ENCODE assay signal across 1 cellular context in the genomic region with DNA sequence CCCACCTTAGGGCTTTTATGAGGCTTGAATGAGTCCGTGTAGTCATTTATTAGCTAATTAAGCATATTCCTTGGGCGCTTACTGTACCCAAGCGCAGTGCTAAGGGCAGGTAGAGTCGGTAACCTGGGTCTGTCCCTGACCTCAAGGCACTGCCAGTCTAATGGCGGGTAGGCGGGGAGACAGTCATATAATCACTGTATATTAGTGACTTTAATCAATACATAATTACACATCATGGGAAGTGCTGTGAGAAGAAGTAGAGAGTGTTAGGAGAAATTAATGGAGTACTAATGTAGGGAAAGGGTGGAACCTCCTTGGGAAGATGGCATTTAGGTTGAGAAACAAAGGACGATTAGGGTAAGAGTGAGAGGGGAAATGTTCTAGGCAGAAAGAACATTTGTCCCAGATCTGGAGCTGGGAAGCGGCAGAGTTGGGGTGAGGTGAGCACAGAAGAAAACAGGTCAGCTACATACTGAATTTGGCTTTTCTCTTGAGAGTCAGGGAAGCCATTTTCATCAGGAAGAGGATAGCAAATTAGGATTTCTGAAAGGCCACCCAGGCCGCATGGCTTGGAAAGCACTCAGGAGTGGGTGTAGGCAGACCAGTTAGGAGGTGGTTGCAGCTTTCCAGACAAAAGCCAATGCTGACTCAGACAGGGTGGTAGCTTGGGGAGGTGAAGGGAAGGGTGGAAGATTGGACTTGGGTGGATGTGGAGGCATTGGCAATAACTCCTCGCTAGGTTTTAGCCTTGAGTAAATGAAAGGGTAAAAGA.
TF ChIP-seq lines count a peak whose summit lies in the region.

No MANE protein-coding gene starts in this region.

TF ChIP-seq in GM23338, 12 proteins besides CTCF, POLR2A, EP300 and RAD21 (continued from another document):
- no peak for TF ChIP-seq ETS1 (IDR thresholded peaks at IDR 0.05)
- no peak for TF ChIP-seq NANOG (IDR thresholded peaks at IDR 0.05; ENCODE audit: borderline replicate concordance)
- TF ChIP-seq EZH2phosphoT487 (IDR thresholded peaks at IDR 0.05; ENCODE audit: unreplicated experiment): no peak
- no peak for TF ChIP-seq REST (IDR thresholded peaks at IDR 0.05; ENCODE audit: unreplicated experiment)
- TF ChIP-seq ZNF114 (CRISPR knock-in tag; IDR thresholded peaks at IDR 0.05): no peak
- TF ChIP-seq EZH2 (IDR thresholded peaks at IDR 0.05; ENCODE audit: low read depth, unreplicated experiment): no peak
- TF ChIP-seq ZNF331 (CRISPR knock-in tag; IDR thresholded peaks at IDR 0.05; ENCODE audit: low read depth): no peak
- TF ChIP-seq STAT1 (IDR thresholded peaks at IDR 0.05; ENCODE audit: unreplicated experiment): no peak
TF ChIP-seq in GM23338: peak in this region for 0.
